8 cellular contexts compared by ENCODE assay signal in the genomic region with DNA sequence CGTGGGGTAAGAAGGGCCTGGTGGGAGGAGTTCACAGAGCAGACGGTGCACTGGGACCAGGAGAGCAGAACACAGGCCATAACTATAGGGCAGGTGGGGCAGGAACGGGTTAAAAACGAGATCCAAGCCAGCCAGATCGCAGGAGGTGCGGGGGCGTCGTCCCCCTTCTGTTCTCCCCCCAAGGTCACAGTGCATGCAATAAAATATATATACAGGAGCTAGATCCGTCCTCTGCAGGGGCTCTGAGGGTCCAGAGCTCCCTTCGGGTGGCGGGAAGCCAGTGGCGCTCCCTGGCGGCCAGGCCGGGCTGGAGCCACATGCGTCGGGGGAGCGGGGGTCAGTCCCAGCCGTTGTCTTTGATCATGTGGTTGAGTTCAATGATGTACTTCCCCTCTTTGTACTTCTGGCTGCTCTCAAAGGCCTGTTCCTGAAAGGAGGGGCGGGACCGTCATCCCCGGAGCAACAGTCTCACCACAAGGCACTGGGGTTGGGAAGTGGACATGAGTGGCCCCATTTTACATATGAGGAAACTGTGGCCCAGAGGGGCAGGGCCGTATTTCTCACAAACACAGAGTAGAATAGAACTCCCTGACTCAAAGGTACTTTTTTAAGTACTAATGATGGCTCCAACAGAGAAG. TPM values are rescaled to one million over a fixed set of nuclear protein-coding genes. Genes with fewer than 3 reads are reported as not detected.
DNase-seq lines count a peak whose midpoint lies in the region; ATAC-seq and TF ChIP-seq lines count a peak whose summit lies in the region.

No MANE protein-coding gene starts in this region.

- peaks cover 5% of the 10 kb centered on the region for H3K9me3 Mint-ChIP-seq in Caco-2 (ENCODE audit: unreplicated experiment)
- H3K9me3 Mint-ChIP-seq in neural crest cell: no peaks in the 10 kb centered on the region

- H3K9me3 ChIP-seq in Caco-2 (peaks cover 12% of the 10 kb centered on the region), PC-9 (ENCODE audit: insufficient read depth, low read depth) (peaks cover 10% of the 10 kb centered on the region), thyroid gland (no peaks in the 10 kb centered on the region)

- peak in 1 of 2 experiments; percentile 44 for DNase-seq in Caco-2
- peak in 71 of 76 experiments; percentile 19 to 89 (median 67) for DNase-seq in HUDEP-2 (lab: John Stamatoyannopoulos, UW; ENCODE audit: unreplicated experiment in 76 of 76)
- DNase-seq in PC-9: peak; percentile 53 to 68
- peak; percentile 87 for DNase-seq in activated effector memory CD4-positive, alpha-beta T cell treated with anti-CD3 and anti-CD28 coated beads, Interleukin-2, amount 50 U/mL, for 16 hours
- peak in 1 of 2 donors; percentile 31 for DNase-seq in foreskin keratinocyte
- peak; percentile 76 for DNase-seq in neural crest cell (ENCODE audit: low read depth, low spot score)
- peak; percentile 66 to 74 for DNase-seq in thyroid gland

- intact Hi-C loops in Caco-2 (cut with micrococcal nuclease; ENCODE audit: unreplicated experiment): no loop called here
- intact Hi-C loops in PC-9 (cut with micrococcal nuclease; ENCODE audit: unreplicated experiment): loop anchor here (5.0 to 10.0 kb wide), 3 partner anchors 265 to 562 kb away; a partner anchor contains a TSS
- intact Hi-C loops in thyroid gland (cut with DNase I): no loop called here

- peaks cover 41% of the 10 kb centered on the region for H3K36me3 Mint-ChIP-seq in Caco-2 (ENCODE audit: insufficient read depth, unreplicated experiment)
- H3K36me3 Mint-ChIP-seq in neural crest cell (ENCODE audit: low read depth): peaks cover 6% of the 10 kb centered on the region

- no peaks in the 10 kb centered on the region for H4K20me1 ChIP-seq in PC-9 (ENCODE audit: insufficient read depth)

- POLR2A ChIA-PET in Caco-2 (lab: Charles Lee) (interaction anchor here (0.5 kb wide), 1 partner anchor 585 kb away, joined by 3 read pairs; no protein-coding TSS in a partner anchor), PC-9 (lab: Charles Lee; ENCODE audit: unreplicated experiment) (interaction anchor here (0.5 to 1.0 kb wide), 4 partner anchors 19 to 278 kb away, joined by 3 to 9 read pairs (median 6); a partner anchor contains a TSS)

- H3K27ac Mint-ChIP-seq in Caco-2 (ENCODE audit: unreplicated experiment) (peak overlapping the region; percentile 83), neural crest cell (ENCODE audit: unreplicated experiment) (peak overlapping the region; percentile 95)

- peak overlapping the region; percentile 45 for H3K4me3 ChIP-seq in Caco-2 (ENCODE audit: low read depth, low read length)
- H3K4me3 ChIP-seq in PC-9: peak overlapping the region; percentile 61
- H3K4me3 ChIP-seq in thyroid gland (replicated peaks in 1 of 3): peak overlapping the region in 1 of 3 donors; percentile 35

- no peaks in the 10 kb centered on the region for H3K9me2 ChIP-seq in PC-9 (ENCODE audit: insufficient read depth)

- H3K27me3 ChIP-seq in Caco-2 (replicated peaks; ENCODE audit: control insufficient read depth, insufficient read depth, low read length) (no peaks in the 10 kb centered on the region), PC-9 (ENCODE audit: insufficient read depth, low read depth) (no peaks in the 10 kb centered on the region), foreskin keratinocyte (no peaks in the 10 kb centered on the region), thyroid gland (no peaks in the 10 kb centered on the region)

- H3K4me1 ChIP-seq in Caco-2: peaks cover 27% of the 10 kb centered on the region
- peaks cover 55% of the 10 kb centered on the region for H3K4me1 ChIP-seq in PC-9 (replicated peaks; ENCODE audit: insufficient read depth)
- H3K4me1 ChIP-seq in foreskin keratinocyte: peaks cover 7% of the 10 kb centered on the region
- peaks cover 39 to 45% of the 10 kb centered on the region in 2 donors for H3K4me1 ChIP-seq in thyroid gland

- TF ChIP-seq CTCF in Caco-2 (IDR thresholded peaks at IDR 0.05; ENCODE audit: insufficient read depth in 1 of 2, low read depth in 1 of 2, low read length in 1 of 2, severe bottlenecking in 1 of 2, unreplicated experiment in 1 of 2): peak in 1 of 2 experiments; percentile 49
- peak; percentile 43 for TF ChIP-seq CTCF in PC-9 (conservative IDR thresholded peaks at IDR 0.05)
- peak; percentile 60 for TF ChIP-seq CTCF in foreskin keratinocyte (conservative IDR thresholded peaks at IDR 0.05)
- peak; percentile 64 for TF ChIP-seq CTCF in neural crest cell (conservative IDR thresholded peaks at IDR 0.05)
- TF ChIP-seq CTCF in thyroid gland (IDR thresholded peaks at IDR 0.05): peak in 3 of 6 experiments; percentile 7 to 44 (median 32)

- peaks cover 62% of the 10 kb centered on the region for H3F3A ChIP-seq in PC-9 (ENCODE audit: insufficient read depth, low read depth)

- TF ChIP-seq POLR2A in thyroid gland (IDR thresholded peaks at IDR 0.05): no peak

- peak overlapping the region; percentile 98 for H3K4me2 ChIP-seq in PC-9

- H2AFZ ChIP-seq in PC-9: peak overlapping the region; percentile 77

- H3K36me3 ChIP-seq in Caco-2 (ENCODE audit: control insufficient read depth, insufficient read depth, low read length) (no peaks in the 10 kb centered on the region), PC-9 (ENCODE audit: low read depth) (no peaks in the 10 kb centered on the region; the same call in 1 of the 2 replicates), thyroid gland (peaks cover 5 to 12% of the 10 kb centered on the region in 2 donors)

- 17 to 18% methylated on average over 18 to 22 of the region's 22 CpGs for WGBS in thyroid gland, 2 donors

- CTCF ChIA-PET in Caco-2 (lab: Charles Lee): interaction anchor here (0.6 to 3.1 kb wide), 9 partner anchors 12 to 317 kb away, joined by 3 to 22 read pairs (median 4); a partner anchor contains a TSS
- CTCF ChIA-PET in PC-9 (lab: Charles Lee): interaction anchor here (0.6 to 2.2 kb wide), 8 partner anchors 17 to 380 kb away, joined by 3 to 19 read pairs (median 6); no protein-coding TSS in a partner anchor

- H3K27me3 Mint-ChIP-seq in Caco-2 (ENCODE audit: insufficient read depth, unreplicated experiment) (no peaks in the 10 kb centered on the region), neural crest cell (ENCODE audit: low read depth) (peaks cover 2% of the 10 kb centered on the region)

- H3K4me3 Mint-ChIP-seq in Caco-2 (ENCODE audit: unreplicated experiment) (peak overlapping the region; percentile 82), neural crest cell (peak overlapping the region; percentile 84)

- H3K4me1 Mint-ChIP-seq in Caco-2 (ENCODE audit: low read depth, unreplicated experiment): peaks cover 18% of the 10 kb centered on the region
- H3K4me1 Mint-ChIP-seq in neural crest cell: peaks cover 42% of the 10 kb centered on the region

- H3K79me2 ChIP-seq in PC-9 (ENCODE audit: low read depth): 0 out of 2 replicates have a peak, but pooled peaks cover 7% of the 10 kb centered on the region

- no TSS peak for BruUV-seq in Caco-2 (replicated peaks; lab: Mats Ljungman, UMichigan)
- no TSS peak for BruUV-seq in PC-9 (replicated peaks; lab: Mats Ljungman, UMichigan)

- H3K27ac ChIP-seq in PC-9 (no peak overlapping the region; the same call in 1 of the 2 replicates), foreskin keratinocyte (no peak overlapping the region), thyroid gland (peak overlapping the region; percentile 80 to 82 (median 80))

- ATAC-seq in GM19463 (IDR thresholded peaks at IDR 0.05; ENCODE audit: unreplicated experiment) (peak; percentile 45), foreskin keratinocyte (no peak)

RNA-seq across cellular contexts. Expression of a gene that starts 0.8 kb away (rescaled TPM):
- total RNA-seq in Caco-2 (2022): 1.1 and 1.6 TPM in 2 replicates
- 8.3 and 9.6 TPM in 2 replicates for total RNA-seq in PC-9 (2021)
- 1.3 and 1.7 TPM in 2 replicates for total RNA-seq in foreskin keratinocyte
- polyA plus RNA-seq in foreskin keratinocyte: 2.0 and 2.9 TPM in 2 replicates
- total RNA-seq in neural crest cell: 0.79 and 1.2 TPM in 2 replicates
- 1 to 10 TPM; 1.6 to 3.3 (median 2.4) TPM for total RNA-seq in thyroid gland

RNA-seq across cellular contexts. Expression of a gene that starts 3.5 kb away (rescaled TPM):
- total RNA-seq in Caco-2 (2022) (24.4 and 26.3 TPM in 2 replicates), PC-9 (2021) (95.4 and 129 TPM in 2 replicates), foreskin keratinocyte (22.1 and 25.4 TPM in 2 replicates), neural crest cell (9.6 and 12.4 TPM in 2 replicates), thyroid gland (100 to 1,000 TPM in 1 of 4 donors, 10 to 100 TPM in 3; 32.4 to 372 (median 68.0) TPM)
- 29.6 and 43.1 TPM in 2 replicates for polyA plus RNA-seq in foreskin keratinocyte

RNA-seq across cellular contexts. Expression of a gene that starts 16.7 kb away (rescaled TPM):
- 130 and 134 TPM in 2 replicates for total RNA-seq in Caco-2 (2022)
- 246 and 268 TPM in 2 replicates for total RNA-seq in PC-9 (2021)
- 133 and 147 TPM in 2 replicates for total RNA-seq in foreskin keratinocyte
- 166 and 169 TPM in 2 replicates for polyA plus RNA-seq in foreskin keratinocyte
- 141 and 144 TPM in 2 replicates for total RNA-seq in neural crest cell
- total RNA-seq in thyroid gland: 10 to 100 TPM; 43.6 to 59.9 (median 50.8) TPM

RNA-seq across cellular contexts. Expression of a gene that starts 20.8 kb away (rescaled TPM):
- total RNA-seq in Caco-2 (2022) (5.8 and 8.4 TPM in 2 replicates), PC-9 (2021) (27.5 and 32.1 TPM in 2 replicates), foreskin keratinocyte (0.60 and 0.78 TPM in 2 replicates), neural crest cell (6.7 and 7.7 TPM in 2 replicates), thyroid gland (1 to 10 TPM in 2 of 4 donors, under 1 TPM in 1, not detected in 1; 0.68 to 1.6 (median 1.2) TPM)
- polyA plus RNA-seq in foreskin keratinocyte: 0.79 and 0.92 TPM in 2 replicates

RNA-seq across cellular contexts. Expression of a gene that starts 26.9 kb away (rescaled TPM):
- total RNA-seq in Caco-2 (2022) (675 and 802 TPM in 2 replicates), PC-9 (2021) (2,395 and 3,090 TPM in 2 replicates), foreskin keratinocyte (1,171 and 1,282 TPM in 2 replicates), neural crest cell (640 and 669 TPM in 2 replicates), thyroid gland (1,000 to 10,000 TPM in 3 of 4 donors, 100 to 1,000 TPM in 1; 752 to 2,025 (median 1,174) TPM)
- polyA plus RNA-seq in foreskin keratinocyte: 1,433 and 1,464 TPM in 2 replicates

Comparison
In these comparisons a context has a peak if more than half of its experiments do, and no peak if none do; other contexts are left out.
1. H3K27ac ChIP-seq: peak in thyroid gland (3 of 3); none in PC-9 (single experiment) and foreskin keratinocyte (single experiment).